15 cellular contexts compared by ENCODE assay signal in the genomic region with DNA sequence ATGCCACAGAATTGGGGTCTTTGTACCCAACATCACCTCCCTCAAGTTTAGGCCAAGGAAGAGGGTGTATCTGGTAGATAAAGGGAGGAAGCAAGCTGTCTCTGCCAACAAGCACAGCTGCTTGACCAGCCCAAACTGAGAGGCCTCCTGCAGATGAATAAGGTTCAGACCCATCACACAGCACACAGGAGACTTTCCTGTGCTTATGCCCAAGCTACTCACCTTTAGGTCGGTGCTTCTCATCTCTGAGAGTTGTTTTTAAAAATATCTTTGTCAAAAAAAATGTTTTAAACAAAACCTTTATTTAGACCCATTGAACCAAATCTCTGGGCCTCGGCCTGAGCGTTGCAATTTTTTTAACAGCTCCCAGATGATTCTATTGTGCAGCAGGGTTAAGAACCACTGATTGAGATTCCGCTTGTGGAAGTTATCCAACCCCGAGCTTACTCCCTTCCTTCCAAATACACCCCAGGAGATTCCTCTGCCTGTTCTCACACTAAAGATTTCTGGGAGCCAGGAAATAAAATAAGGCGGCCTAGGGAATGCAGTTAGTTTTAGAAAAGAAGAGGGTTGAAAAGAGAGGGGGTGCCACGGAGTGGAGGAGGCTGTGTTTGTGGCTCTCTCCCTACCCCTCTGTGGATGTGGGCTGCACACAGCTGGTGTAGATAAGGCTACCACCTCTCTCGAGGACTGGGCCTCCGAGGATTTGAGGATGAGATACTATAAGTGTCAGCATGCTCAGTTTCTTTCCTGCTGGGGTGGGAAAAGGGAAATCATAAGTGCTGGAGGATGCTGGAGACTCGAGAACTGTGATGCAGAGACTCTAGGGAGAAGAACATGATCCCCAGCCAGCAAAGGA. TPM values are rescaled to one million over a fixed set of nuclear protein-coding genes. Genes with fewer than 3 reads are reported as not detected.
DNase-seq lines count a peak whose midpoint lies in the region; ATAC-seq and TF ChIP-seq lines count a peak whose summit lies in the region.
"Had no signal": no experiment of that assay in that cellular context is flagged by ENCODE, and none has a peak within 500 bp of the region (broad histone marks: within the 10 kb centered on the region; RNA-seq: fewer than 3 reads in every experiment).

No MANE protein-coding gene starts in this region.

- H3K9me3 Mint-ChIP-seq in nephron, result no peaks in the 10 kb centered on the region

- CTCF ChIA-PET in GM10248 (lab: Yijun Ruan, JAX), result interaction anchor here (1.0 to 1.6 kb wide), 2 partner anchors 8 to 41 kb away, joined by 4 read pairs; no protein-coding TSS in a partner anchor

- POLR2A ChIA-PET in GM10248 (lab: Yijun Ruan, JAX), result no interaction called here

- no peaks in the 10 kb centered on the region for H3K36me3 Mint-ChIP-seq in nephron (ENCODE audit: low read depth)

- H3K27ac ChIP-seq in coronary artery, result peak overlapping the region; percentile 84 to 89
- H3K27ac ChIP-seq: SK-N-MC had no signal

- peaks cover 61% of the 10 kb centered on the region for H3K4me1 Mint-ChIP-seq in nephron

- DNase-seq in GM10248 (ENCODE audit: extremely low spot score) (peak; percentile 25), coronary artery (ENCODE audit: low spot score) (no peak), SK-N-DZ (ENCODE audit: low spot score) (no peak), NCI-H1092 treated with DMSO at 0.1 percent for 48 hours (lab: John Stamatoyannopoulos, UW) (no peak), NCI-H128 (lab: John Stamatoyannopoulos, UW; ENCODE audit: unreplicated experiment) (no peak)
- DNase-seq: HCEC 1CT, head of caudate nucleus, KBM-7, NCI-H1930, NCI-H82, occipital lobe had no signal

- peak overlapping the region; percentile 75 to 92 (median 90) for H3K27ac Mint-ChIP-seq in nephron

- peak overlapping the region in 1 of 3 experiments; percentile 37 for H3K4me3 Mint-ChIP-seq in nephron

- H3K27me3 Mint-ChIP-seq in nephron (ENCODE audit: low read depth), result no peaks in the 10 kb centered on the region

- peak overlapping the region; percentile 6 for H3K4me3 ChIP-seq in coronary artery
- H3K4me3 ChIP-seq: SK-N-MC had no signal

- TF ChIP-seq CTCF in GM10248 (IDR thresholded peaks at IDR 0.05; ENCODE audit: control extremely low read depth, extremely low read depth, low read depth, missing control alignments), result no peak
- no peak for TF ChIP-seq CTCF in coronary artery (IDR thresholded peaks at IDR 0.05)
- no peak for TF ChIP-seq CTCF in nephron (IDR thresholded peaks at IDR 0.05; ENCODE audit: unreplicated experiment in 3 of 3)

- peak; percentile 46 for ATAC-seq in HG02885 (IDR thresholded peaks at IDR 0.05; ENCODE audit: poor library complexity, unreplicated experiment)
- ATAC-seq in HG03025 (IDR thresholded peaks at IDR 0.05; ENCODE audit: low FRiP score, unreplicated experiment), result no peak

RNA-seq across cellular contexts. Expression of a gene that starts 24.9 kb away (rescaled TPM):
- 61.8 and 63.5 TPM in 2 replicates for polyA plus RNA-seq in SK-N-DZ (2014; cell fraction: cytosol; rRNA removed)
- 39.5 and 69.9 TPM in 2 replicates for polyA plus RNA-seq in SK-N-DZ (2014; cell fraction: nucleus; rRNA removed)
